11 cellular contexts compared by ENCODE assay signal in genomic region chr14:29442720-29443119, GRCh38.
A peak's percentile ranks its signal among the peaks of the same experiment; 100 is the strongest.
DNase-seq lines count a peak whose midpoint lies in the region; ATAC-seq and TF ChIP-seq lines count a peak whose summit lies in the region.
"Had no signal": no experiment of that assay in that cellular context is flagged by ENCODE, and none has a peak within 500 bp of the region (broad histone marks: within the 10 kb centered on the region; RNA-seq: fewer than 3 reads in every experiment).

No MANE protein-coding gene starts in this region.

- no peak for TF ChIP-seq POLR2A in spleen (IDR thresholded peaks at IDR 0.05)

- H4K20me1 ChIP-seq in Karpas-422 (ENCODE audit: insufficient read depth, low read depth, low read length): no peaks in the 10 kb centered on the region

- DNase-seq in HCEC 1CT (peak; percentile 81), SW 1271 (lab: John Stamatoyannopoulos, UW) (peak; percentile 10 to 70), fibroblast of villous mesenchyme (ENCODE audit: low read depth) (peak; percentile 42), superior temporal gyrus (ENCODE audit: extremely low spot score) (peak; percentile 43), spleen (no peak), Karpas-422 (no peak)
- DNase-seq: activated naive CD8-positive, alpha-beta T cell treated with anti-CD3 and anti-CD28 coated beads, Interleukin-2, amount 10 ng/mL, durations not matched to agents 7 days and 5 days; natural killer cell; NCI-H1417; stimulated activated CD4-positive, alpha-beta T cell treated with anti-CD3 and anti-CD28 coated beads, Interleukin-15, amount 100 ng/mL, for 24 hours had no signal

- H3K9me3 ChIP-seq in spleen (peaks cover 0 to 4% (median 0%) of the 10 kb centered on the region in 8 donors), Karpas-422 (ENCODE audit: low read length) (peaks cover 56% of the 10 kb centered on the region)

- ATAC-seq in GM21529 (IDR thresholded peaks at IDR 0.05; ENCODE audit: unreplicated experiment): no peak
- ATAC-seq: natural killer cell had no signal

- intact Hi-C loops in spleen (cut with DNase I; ENCODE audit: low total_unique reads): no loop called here

- H3K36me3 ChIP-seq in spleen (no peaks in the 10 kb centered on the region), Karpas-422 (ENCODE audit: insufficient read depth, low read length) (no peaks in the 10 kb centered on the region)

- H3K9me2 ChIP-seq in Karpas-422 (replicated peaks; ENCODE audit: insufficient read depth, low read length): no peaks in the 10 kb centered on the region

- H3K27ac ChIP-seq in spleen (peak overlapping the region in 4 of 8 donors; percentile 27 to 60 (median 44)), Karpas-422 (ENCODE audit: low read length) (no peak overlapping the region)

- no peak overlapping the region for H3K4me2 ChIP-seq in Karpas-422 (ENCODE audit: low read depth, low read length, poor library complexity, severe bottlenecking)

- H2AFZ ChIP-seq in Karpas-422 (ENCODE audit: low read length): no peak overlapping the region

- H3K9ac ChIP-seq in Karpas-422 (ENCODE audit: low read length): no peak overlapping the region

- no peaks in the 10 kb centered on the region for H3K27me3 ChIP-seq in spleen (replicated peaks in 1 of 7)
- no peaks in the 10 kb centered on the region for H3K27me3 ChIP-seq in Karpas-422 (ENCODE audit: low read length)

- no peaks in the 10 kb centered on the region for H3K4me1 ChIP-seq in spleen
- H3K4me1 ChIP-seq in Karpas-422 (ENCODE audit: low read length): no peaks in the 10 kb centered on the region

- TF ChIP-seq CTCF in fibroblast of villous mesenchyme (IDR thresholded peaks at IDR 0.05; ENCODE audit: insufficient read depth, low read depth, low read length) (no peak), spleen (IDR thresholded peaks at IDR 0.05 in 8 of 11, conservative IDR thresholded peaks at IDR 0.05 in 3 of 11) (no peak)

- 60 to 71% (median 64%) methylated on average over 2 of the region's 2 CpGs for WGBS in spleen, 5 donors

- H3K79me2 ChIP-seq in Karpas-422 (ENCODE audit: low read length): no peaks in the 10 kb centered on the region

- no peak overlapping the region for H3K4me3 ChIP-seq in fibroblast of villous mesenchyme (ENCODE audit: low read depth, low read length)
- H3K4me3 ChIP-seq in spleen: no peak overlapping the region
- no peak overlapping the region for H3K4me3 ChIP-seq in Karpas-422 (ENCODE audit: low read length)

Comparison
In these comparisons a context has a peak if more than half of its experiments do, and no peak if none do; other contexts are left out.
1. DNase-seq: peak in HCEC 1CT (single experiment), SW 1271 (2 of 2), fibroblast of villous mesenchyme (single experiment) and superior temporal gyrus (single experiment); none in spleen (single experiment) and Karpas-422 (single experiment).